In genomic region chr15:99117563-99118257, GRCh38 we compare ENCODE assay signal across 9 cellular contexts.
"Had no signal": no experiment of that assay in that cellular context is flagged by ENCODE, and none has a peak within 500 bp of the region (broad histone marks: within the 10 kb centered on the region; RNA-seq: fewer than 3 reads in every experiment).

No MANE protein-coding gene starts in this region.

- H3K4me3 Mint-ChIP-seq: activated CD4-positive, alpha-beta memory T cell treated with anti-CD3 and anti-CD28 coated beads, Interleukin-2, amount 10 ng/mL, durations not matched to agents 7 days and 5 days; activated naive CD8-positive, alpha-beta T cell; naive thymus-derived CD8-positive, alpha-beta T cell had no signal

- H3K9me3 Mint-ChIP-seq: activated CD4-positive, alpha-beta memory T cell treated with anti-CD3 and anti-CD28 coated beads, Interleukin-2, amount 10 ng/mL, durations not matched to agents 7 days and 5 days; naive thymus-derived CD8-positive, alpha-beta T cell had no signal

- H3K27me3 Mint-ChIP-seq: activated naive CD8-positive, alpha-beta T cell had no signal

- H3K4me1 Mint-ChIP-seq: activated CD4-positive, alpha-beta memory T cell treated with anti-CD3 and anti-CD28 coated beads, Interleukin-2, amount 10 ng/mL, durations not matched to agents 7 days and 5 days; naive thymus-derived CD8-positive, alpha-beta T cell had no signal

- H3K27me3 ChIP-seq: hepatocyte had no signal

- H3K36me3 Mint-ChIP-seq: naive thymus-derived CD8-positive, alpha-beta T cell had no signal

- DNase-seq: activated CD4-positive, alpha-beta memory T cell treated with anti-CD3 and anti-CD28 coated beads, Interleukin-2, amount 10 ng/mL, durations not matched to agents 7 days and 5 days; activated CD4-positive, alpha-beta T cell treated with anti-CD3 and anti-CD28 coated beads for 1 hour; activated gamma-delta T cell; activated T-cell treated with anti-CD3 and anti-CD28 coated beads, Interleukin-2, amount 50 U/mL, for 48 hours; amygdala; naive thymus-derived CD8-positive, alpha-beta T cell had no signal

- H3K27ac Mint-ChIP-seq: activated CD4-positive, alpha-beta memory T cell treated with anti-CD3 and anti-CD28 coated beads, Interleukin-2, amount 10 ng/mL, durations not matched to agents 7 days and 5 days; activated naive CD8-positive, alpha-beta T cell; naive thymus-derived CD8-positive, alpha-beta T cell had no signal

- H3K4me3 ChIP-seq: hepatocyte, lung had no signal

- ATAC-seq: naive thymus-derived CD8-positive, alpha-beta T cell had no signal

- H3K27ac ChIP-seq: hepatocyte had no signal
